11 cellular contexts compared by ENCODE assay signal in genomic region chr12:73935817-73936216, GRCh38.
A peak's percentile ranks its signal among the peaks of the same experiment; 100 is the strongest.
DNase-seq lines count a peak whose midpoint lies in the region; FAIRE-seq and TF ChIP-seq lines count a peak whose summit lies in the region.
"Had no signal": no experiment of that assay in that cellular context is flagged by ENCODE, and none has a peak within 500 bp of the region (broad histone marks: within the 10 kb centered on the region; RNA-seq: fewer than 3 reads in every experiment).

No MANE protein-coding gene starts in this region.

- peak; percentile 39 for TF ChIP-seq CTCF in bronchial epithelial cell (IDR thresholded peaks at IDR 0.05; ENCODE audit: insufficient read depth, low read length, severe bottlenecking)
- TF ChIP-seq CTCF in tibial artery (IDR thresholded peaks at IDR 0.05), result no peak

- H3K4me1 ChIP-seq in tibial artery, result no peaks in the 10 kb centered on the region

- intact Hi-C loops in tibial artery (cut with DNase I; ENCODE audit: low total_unique reads), result no loop called here

- no peak overlapping the region for H3K27ac ChIP-seq in tibial artery

- H3K27me3 ChIP-seq in bronchial epithelial cell (ENCODE audit: control insufficient read depth, insufficient read depth, low read length) (no peaks in the 10 kb centered on the region), tibial artery (no peaks in the 10 kb centered on the region), MG63 (no peaks in the 10 kb centered on the region)

- no peaks in the 10 kb centered on the region for H3K9me3 ChIP-seq in tibial artery
- no peaks in the 10 kb centered on the region for H3K9me3 ChIP-seq in MG63

- DNase-seq in NCI-H2107 treated with DMSO at 0.1 percent for 48 hours (lab: John Stamatoyannopoulos, UW; ENCODE audit: unreplicated experiment) (peak; percentile 14), NCI-H2107 (lab: John Stamatoyannopoulos, UW) (no peak), NCI-H510A treated with DMSO at 0.1 percent for 48 hours (lab: John Stamatoyannopoulos, UW) (peak; percentile 98), bronchial epithelial cell (ENCODE audit: low read depth) (peak; percentile 36), renal cortical epithelial cell (ENCODE audit: low read depth) (peak; percentile 40), tibial artery (no peak), frontal cortex (ENCODE audit: low spot score in 2 of 2) (no peak), MG63 (no peak)
- DNase-seq: activated B cell treated with CpG ODN at 0.5 μM for 24 hours, glutamatergic neuron had no signal

- H3K4me3 ChIP-seq in bronchial epithelial cell (ENCODE audit: low read depth, low read length), result no peak overlapping the region
- H3K4me3 ChIP-seq in tibial artery, result no peak overlapping the region
- no peak overlapping the region for H3K4me3 ChIP-seq in MG63

- H3K36me3 ChIP-seq in bronchial epithelial cell (ENCODE audit: control insufficient read depth, insufficient read depth, low read length) (no peaks in the 10 kb centered on the region), tibial artery (no peaks in the 10 kb centered on the region), MG63 (no peaks in the 10 kb centered on the region)

- FAIRE-seq in bronchial epithelial cell (lab: Jason Lieb, UNC) (no peak), frontal cortex (lab: Jason Lieb, UNC) (no peak)
- FAIRE-seq: GM18507 had no signal

Comparison
In these comparisons a context has a peak if more than half of its experiments do, and no peak if none do; other contexts are left out.
1. DNase-seq: peak in NCI-H2107 treated with DMSO at 0.1 percent for 48 hours (single experiment), NCI-H510A treated with DMSO at 0.1 percent for 48 hours (single experiment), bronchial epithelial cell (single experiment) and renal cortical epithelial cell (single experiment); none in NCI-H2107 (single experiment), tibial artery (0 of 2), frontal cortex (0 of 2) and MG63 (single experiment).